12 cellular contexts compared by ENCODE assay signal in genomic region chr10:95447733-95448132, GRCh38.
DNase-seq lines count a peak whose midpoint lies in the region; ATAC-seq and TF ChIP-seq lines count a peak whose summit lies in the region.
"Had no signal": no experiment of that assay in that cellular context is flagged by ENCODE, and none has a peak within 500 bp of the region (broad histone marks: within the 10 kb centered on the region; RNA-seq: fewer than 3 reads in every experiment).

No MANE protein-coding gene starts in this region.

- ATAC-seq in left lung (no peak), GM21367 (IDR thresholded peaks at IDR 0.05; ENCODE audit: unreplicated experiment) (no peak), GM21786 (IDR thresholded peaks at IDR 0.05; ENCODE audit: unreplicated experiment) (no peak)

- WGBS in thyroid gland, 2 donors, result 49 to 53% methylated on average over 6 of the region's 6 CpGs

- H3K27ac ChIP-seq in dorsolateral prefrontal cortex (peak overlapping the region in 46 of 59 donors; percentile 13 to 94 (median 66)), left lung (peak overlapping the region; percentile 3 to 88), thyroid gland (peak overlapping the region; percentile 28 to 74 (median 34))

- TF ChIP-seq POLR2A in thyroid gland (IDR thresholded peaks at IDR 0.05), result no peak

- intact Hi-C loops in dorsolateral prefrontal cortex (cut with DNase I) (loop anchor here in 1 of 2 donors (5.0 kb wide), 1 partner anchor 65 kb away; no protein-coding TSS in a partner anchor), left lung (cut with DNase I) (no loop called here), thyroid gland (cut with DNase I) (no loop called here)

- H3K36me3 ChIP-seq in left lung (no peaks in the 10 kb centered on the region), thyroid gland (no peaks in the 10 kb centered on the region)

- H3K9me3 ChIP-seq in left lung, result no peaks in the 10 kb centered on the region
- no peaks in the 10 kb centered on the region for H3K9me3 ChIP-seq in thyroid gland

- H3K27me3 ChIP-seq in dorsolateral prefrontal cortex (peaks cover 0 to 4% (median 0%) of the 10 kb centered on the region in 45 donors), left lung (no peaks in the 10 kb centered on the region), thyroid gland (no peaks in the 10 kb centered on the region)

- DNase-seq in NCI-H2029 treated with DMSO at 0.1 percent for 48 hours (lab: John Stamatoyannopoulos, UW) (peak; percentile 14), dorsolateral prefrontal cortex (no peak), left lung (no peak), thyroid gland (no peak), cerebellum (ENCODE audit: low spot score) (no peak), NCI-H187 (lab: John Stamatoyannopoulos, UW) (no peak)
- DNase-seq: activated CD4-positive, alpha-beta T cell treated with anti-CD3 and anti-CD28 coated beads, Interleukin-2, amount 10 ng/mL, durations not matched to agents 24 days and 14 days; COR-L47; NCI-H1105; NCI-H774 had no signal

- H3K4me1 ChIP-seq in left lung, result peaks cover 15 to 31% of the 10 kb centered on the region in 2 donors
- H3K4me1 ChIP-seq in thyroid gland, result peaks cover 15 to 26% of the 10 kb centered on the region in 2 donors

- TF ChIP-seq CTCF in dorsolateral prefrontal cortex (IDR thresholded peaks at IDR 0.05 in 54 of 56, conservative IDR thresholded peaks at IDR 0.05 in 2 of 56; ENCODE audit: low read depth in 1 of 56, partially characterized antibody in 56 of 56), result no peak
- TF ChIP-seq CTCF in left lung (IDR thresholded peaks at IDR 0.05), result no peak
- no peak for TF ChIP-seq CTCF in thyroid gland (IDR thresholded peaks at IDR 0.05)

- H3K4me3 ChIP-seq in dorsolateral prefrontal cortex (no peak overlapping the region), left lung (no peak overlapping the region), thyroid gland (replicated peaks in 1 of 3) (no peak overlapping the region)
